19 cellular contexts compared by ENCODE assay signal in the genomic region with DNA sequence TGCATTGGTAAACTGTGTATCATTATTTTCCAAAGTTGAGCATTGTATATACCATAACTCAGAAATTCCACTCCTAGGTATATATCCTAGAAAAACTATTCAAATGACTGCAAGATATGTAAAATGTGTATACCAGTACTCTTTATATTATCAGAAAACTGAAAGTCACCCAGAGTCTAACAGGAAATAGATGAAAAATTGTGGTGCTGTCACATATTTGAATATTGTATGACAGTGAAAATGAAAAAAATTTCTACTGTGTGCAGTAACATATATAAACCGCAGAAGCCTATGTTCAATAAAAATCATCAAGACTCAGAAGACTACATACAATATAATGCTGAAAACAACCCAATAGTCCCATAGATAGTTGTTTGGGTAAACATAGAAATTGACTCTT.
DNase-seq lines count a peak whose midpoint lies in the region; ATAC-seq, FAIRE-seq and TF ChIP-seq lines count a peak whose summit lies in the region.
"Had no signal": no experiment of that assay in that cellular context is flagged by ENCODE, and none has a peak within 500 bp of the region (broad histone marks: within the 10 kb centered on the region; RNA-seq: fewer than 3 reads in every experiment).

No MANE protein-coding gene starts in this region.

- H3K4me1 Mint-ChIP-seq in stimulated activated memory B cell treated with anti-CD40 and anti-IgM and Interleukin-4, amounts not matched to agents 10 μg/mL and 1 μg/mL and 100 μg/mL, for 72 hours: peaks cover 10% of the 10 kb centered on the region
- H3K4me1 Mint-ChIP-seq: activated naive CD4-positive, alpha-beta T cell treated with anti-CD3 and anti-CD28 coated beads, Interleukin-2, amount 50 U/mL, for 24 hours; nephron progenitor cell; stimulated activated effector memory CD8-positive, alpha-beta T cell treated with anti-CD3 and anti-CD28 coated beads, Interleukin-12 subunit alpha, Interleukin-12 subunit beta, amount 100 ng/mL, for 72 hours had no signal

- no peak overlapping the region for H3K4me3 Mint-ChIP-seq in stimulated activated memory B cell treated with anti-CD40 and anti-IgM and Interleukin-4, amounts not matched to agents 10 μg/mL and 1 μg/mL and 100 μg/mL, for 72 hours
- H3K4me3 Mint-ChIP-seq: activated naive CD4-positive, alpha-beta T cell treated with anti-CD3 and anti-CD28 coated beads, Interleukin-2, amount 50 U/mL, for 24 hours; mesothelial cell of epicardium; nephron progenitor cell; stimulated activated effector memory CD8-positive, alpha-beta T cell treated with anti-CD3 and anti-CD28 coated beads, Interleukin-12 subunit alpha, Interleukin-12 subunit beta, amount 100 ng/mL, for 72 hours had no signal

- no peaks in the 10 kb centered on the region for H3K36me3 Mint-ChIP-seq in stimulated activated memory B cell treated with anti-CD40 and anti-IgM and Interleukin-4, amounts not matched to agents 10 μg/mL and 1 μg/mL and 100 μg/mL, for 72 hours
- H3K36me3 Mint-ChIP-seq: activated naive CD4-positive, alpha-beta T cell treated with anti-CD3 and anti-CD28 coated beads, Interleukin-2, amount 50 U/mL, for 24 hours; mesothelial cell of epicardium; stimulated activated effector memory CD8-positive, alpha-beta T cell treated with anti-CD3 and anti-CD28 coated beads, Interleukin-12 subunit alpha, Interleukin-12 subunit beta, amount 100 ng/mL, for 72 hours had no signal

- TF ChIP-seq CTCF in kidney (IDR thresholded peaks at IDR 0.05; ENCODE audit: borderline replicate concordance, extremely low read depth, insufficient read depth): no peak

- no peaks in the 10 kb centered on the region for H3K9me3 ChIP-seq in kidney (ENCODE audit: control insufficient read depth in 1 of 2, low read length in 2 of 2)
- H3K9me3 ChIP-seq: thyroid gland had no signal

- intact Hi-C loops in kidney (cut with DNase I): no loop called here

- H3K36me3 ChIP-seq in kidney (ENCODE audit: control insufficient read depth in 1 of 2, insufficient read depth in 2 of 2, low read length in 2 of 2): no peaks in the 10 kb centered on the region
- H3K36me3 ChIP-seq: thyroid gland had no signal

- H3K9me3 Mint-ChIP-seq in stimulated activated memory B cell treated with anti-CD40 and anti-IgM and Interleukin-4, amounts not matched to agents 10 μg/mL and 1 μg/mL and 100 μg/mL, for 72 hours: no peaks in the 10 kb centered on the region
- H3K9me3 Mint-ChIP-seq: activated naive CD4-positive, alpha-beta T cell treated with anti-CD3 and anti-CD28 coated beads, Interleukin-2, amount 50 U/mL, for 24 hours; nephron progenitor cell had no signal

- no peaks in the 10 kb centered on the region for H3K27me3 Mint-ChIP-seq in stimulated activated memory B cell treated with anti-CD40 and anti-IgM and Interleukin-4, amounts not matched to agents 10 μg/mL and 1 μg/mL and 100 μg/mL, for 72 hours
- H3K27me3 Mint-ChIP-seq: activated naive CD4-positive, alpha-beta T cell treated with anti-CD3 and anti-CD28 coated beads, Interleukin-2, amount 50 U/mL, for 24 hours had no signal

- DNase-seq in NCI-H226 (no peak), kidney (no peak), NCI-H2081 (lab: John Stamatoyannopoulos, UW) (no peak)
- DNase-seq: activated CD4-positive, alpha-beta T cell treated with anti-CD3 and anti-CD28 coated beads, Interleukin-2, amount 50 U/mL, for 1 hour; activated T-cell treated with anti-CD3 and anti-CD28 coated beads, Interleukin-2, amount 50 U/mL, for 1 hour; foreskin fibroblast; Karpas-422; NCI-H1092 treated with DMSO at 0.1 percent for 48 hours; nephron progenitor cell; NK-92 treated with Interleukin-12 subunit alpha and Interleukin-12 subunit beta, amount 100 ng/mL, for 24 hours; thyroid gland had no signal

- no peak overlapping the region for H3K27ac Mint-ChIP-seq in stimulated activated memory B cell treated with anti-CD40 and anti-IgM and Interleukin-4, amounts not matched to agents 10 μg/mL and 1 μg/mL and 100 μg/mL, for 72 hours
- H3K27ac Mint-ChIP-seq: activated naive CD4-positive, alpha-beta T cell treated with anti-CD3 and anti-CD28 coated beads, Interleukin-2, amount 50 U/mL, for 24 hours; mesothelial cell of epicardium; nephron progenitor cell; stimulated activated effector memory CD8-positive, alpha-beta T cell treated with anti-CD3 and anti-CD28 coated beads, Interleukin-12 subunit alpha, Interleukin-12 subunit beta, amount 100 ng/mL, for 72 hours had no signal

- H3K4me3 ChIP-seq in kidney (ENCODE audit: low read length in 2 of 2): no peak overlapping the region
- H3K4me3 ChIP-seq: thyroid gland had no signal

- H3K27ac ChIP-seq in kidney (ENCODE audit: low read depth in 2 of 2, low read length in 2 of 2): no peak overlapping the region
- H3K27ac ChIP-seq: thyroid gland had no signal

- no peak overlapping the region for H3K9ac ChIP-seq in kidney (ENCODE audit: low read length in 2 of 2)

- ATAC-seq in GM19035 (IDR thresholded peaks at IDR 0.05; ENCODE audit: unreplicated experiment) (peak; percentile 72), GM21717 (IDR thresholded peaks at IDR 0.05; ENCODE audit: unreplicated experiment) (peak; percentile 83), HG03139 (IDR thresholded peaks at IDR 0.05; ENCODE audit: unreplicated experiment) (peak; percentile 58)
- peak; percentile 20 for ATAC-seq in stimulated activated memory B cell treated with anti-CD40 and anti-IgM and Interleukin-4, amounts not matched to agents 10 μg/mL and 1 μg/mL and 100 μg/mL, for 72 hours
- ATAC-seq: stimulated activated effector memory CD8-positive, alpha-beta T cell treated with anti-CD3 and anti-CD28 coated beads, Interleukin-12 subunit alpha, Interleukin-12 subunit beta, amount 100 ng/mL, for 72 hours had no signal

- FAIRE-seq in kidney (lab: Jason Lieb, UNC): no peak
- FAIRE-seq: H54 had no signal

- H3K4me1 ChIP-seq in kidney (ENCODE audit: control insufficient read depth in 1 of 2, insufficient read depth in 1 of 2, low read depth in 1 of 2, low read length in 2 of 2): no peaks in the 10 kb centered on the region
- H3K4me1 ChIP-seq: thyroid gland had no signal

Comparison
In these comparisons a context has a peak if more than half of its experiments do, and no peak if none do; other contexts are left out.
1. ATAC-seq: peak in every context shown above with its lines; median percentile 83 in GM21717; 72 in GM19035; 58 in HG03139; 20 in stimulated activated memory B cell treated with anti-CD40 and anti-IgM and Interleukin-4, amounts not matched to agents 10 μg/mL and 1 μg/mL and 100 μg/mL, for 72 hours.